1 cellular context compared by ENCODE assay signal in genomic region chr12:75642226-75642625, GRCh38.
TF ChIP-seq lines count a peak whose summit lies in the region.

No MANE protein-coding gene starts in this region.

TF ChIP-seq in HCT116, 20 proteins besides CTCF, POLR2A, EP300 and RAD21 (continued from another document):
- no peak for TF ChIP-seq SRF (IDR thresholded peaks at IDR 0.05; ENCODE audit: low read depth)
- no peak for TF ChIP-seq ATF3 (IDR thresholded peaks at IDR 0.05)
- TF ChIP-seq SP1 (IDR thresholded peaks at IDR 0.05; ENCODE audit: low read depth), result peak; percentile 53
- TF ChIP-seq, protein P1, sequence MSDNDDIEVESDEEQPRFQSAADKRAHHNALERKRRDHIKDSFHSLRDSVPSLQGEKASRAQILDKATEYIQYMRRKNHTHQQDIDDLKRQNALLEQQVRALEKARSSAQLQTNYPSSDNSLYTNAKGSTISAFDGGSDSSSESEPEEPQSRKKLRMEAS (IDR thresholded peaks at IDR 0.05), result peak; percentile 55; the same call in 1 of the 2 replicates
